In the genomic region with DNA sequence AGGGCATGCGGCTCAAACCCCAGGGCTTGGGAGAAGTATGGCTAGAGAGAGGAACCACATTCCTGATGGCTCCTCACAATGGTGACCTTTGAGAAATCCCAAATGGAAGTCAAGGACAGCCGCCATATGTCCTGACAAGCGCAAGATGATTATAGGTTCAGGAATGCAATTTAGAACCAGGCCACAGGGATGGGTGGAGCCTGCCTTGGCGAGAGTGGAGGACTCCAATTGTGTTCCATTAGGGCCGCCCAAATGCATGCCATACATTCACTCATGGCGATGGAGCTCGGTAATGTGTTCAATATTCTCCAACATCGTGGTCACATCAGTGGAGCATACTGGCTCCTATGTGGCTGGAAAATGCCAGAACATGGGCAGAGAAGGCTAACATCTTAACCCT, we compare ENCODE assay signal across 1 cellular context.
TF ChIP-seq lines count a peak whose summit lies in the region.

No MANE protein-coding gene starts in this region.

TF ChIP-seq in IMR-90, 13 proteins besides CTCF, POLR2A, EP300 and RAD21:
- TF ChIP-seq RFX5 (IDR thresholded peaks at IDR 0.05; ENCODE audit: low read depth, low read length) (no peak), NFE2L2 (IDR thresholded peaks at IDR 0.05; ENCODE audit: low read depth, low read length) (no peak)
